ENCODE assay signal across 16 cellular contexts in genomic region chr6:163764565-163764964, GRCh38.
DNase-seq lines count a peak whose midpoint lies in the region; ATAC-seq and TF ChIP-seq lines count a peak whose summit lies in the region.
"Had no signal": no experiment of that assay in that cellular context is flagged by ENCODE, and none has a peak within 500 bp of the region (broad histone marks: within the 10 kb centered on the region; RNA-seq: fewer than 3 reads in every experiment).

No MANE protein-coding gene starts in this region.

- no peaks in the 10 kb centered on the region for H3K27me3 ChIP-seq in hepatocyte
- H3K27me3 ChIP-seq: ascending aorta, uterus had no signal

- no peaks in the 10 kb centered on the region for H3K79me2 ChIP-seq in hepatocyte

- no peaks in the 10 kb centered on the region for H4K20me1 ChIP-seq in hepatocyte (ENCODE audit: insufficient read depth, poor library complexity, severe bottlenecking)

- peak overlapping the region; percentile 59 for H3K4me2 ChIP-seq in hepatocyte

- peaks cover 0 to 18% (median 9%) of the 10 kb centered on the region in 5 experiments for H3K9me3 Mint-ChIP-seq in brain
- H3K9me3 Mint-ChIP-seq: T-helper 1 cell treated with Interleukin-12 subunit alpha and Interleukin-12 subunit beta and Interleukin-4 antibody, amounts not matched to agents 30 μg/mL and 1 μg/mL, for 36 hours had no signal

- peak overlapping the region; percentile 26 for H3K27ac ChIP-seq in hepatocyte
- H3K27ac ChIP-seq: ascending aorta, uterus had no signal

- peaks cover 7% of the 10 kb centered on the region for H3K4me1 ChIP-seq in hepatocyte (ENCODE audit: insufficient read depth)
- H3K4me1 ChIP-seq: ascending aorta, uterus had no signal

- H3K4me3 Mint-ChIP-seq in brain = no peak overlapping the region
- H3K4me3 Mint-ChIP-seq: T-helper 1 cell treated with Interleukin-12 subunit alpha and Interleukin-12 subunit beta and Interleukin-4 antibody, amounts not matched to agents 30 μg/mL and 1 μg/mL, for 36 hours had no signal

- DNase-seq in ELF-1 (ENCODE audit: low read depth, low spot score) (peak; percentile 34), hepatocyte (ENCODE audit: low spot score) (no peak), sciatic nerve (ENCODE audit: low spot score) (no peak), GM13976 (ENCODE audit: low spot score) (no peak), middle frontal gyrus (ENCODE audit: extremely low spot score, low spot score) (no peak), Kasumi-1 (lab: John Stamatoyannopoulos, UW) (no peak)
- no peak for DNase-seq in stimulated activated naive CD4-positive, alpha-beta T cell (lab: John Stamatoyannopoulos, UW)
- DNase-seq: activated naive CD4-positive, alpha-beta T cell; mesendoderm; NCI-H2081 treated with DMSO at 0.1 percent for 48 hours; NCI-H774; stimulated activated naive CD8-positive, alpha-beta T cell treated with anti-CD3 and anti-CD28 coated beads, Interleukin-15, Interleukin-2, amounts not matched to agents 100 U/mL and 50 U/mL, for 24 hours; uterus had no signal

- no peaks in the 10 kb centered on the region for H3K9me2 ChIP-seq in hepatocyte (replicated peaks; ENCODE audit: insufficient read depth)

- no peak overlapping the region for H3K4me3 ChIP-seq in hepatocyte
- H3K4me3 ChIP-seq: ascending aorta, uterus had no signal

- peaks cover 6% of the 10 kb centered on the region for H3K36me3 Mint-ChIP-seq in brain

- peaks cover 3% of the 10 kb centered on the region for H3K27me3 Mint-ChIP-seq in brain

- in situ Hi-C loops in GM13976 (cut with MboI; ENCODE audit: low sequenced_read_pairs, unreplicated experiment) = no loop called here

- H2AFZ ChIP-seq in hepatocyte = peak overlapping the region; percentile 24

- WGBS in hepatocyte (ENCODE audit: low lambda C conversion rate, missing lambda C conversion rate) = 20% methylated on average over 4 of the region's 4 CpGs

- intact Hi-C loops in sciatic nerve (cut with DNase I) = no loop called here

- H3K4me1 Mint-ChIP-seq in brain = peaks cover 35% of the 10 kb centered on the region

- no peak for TF ChIP-seq CTCF in brain (conservative IDR thresholded peaks at IDR 0.05)
- TF ChIP-seq CTCF in hepatocyte (IDR thresholded peaks at IDR 0.05; ENCODE audit: poor library complexity) = no peak
- no peak for TF ChIP-seq CTCF in GM13976 (IDR thresholded peaks at IDR 0.05; ENCODE audit: borderline replicate concordance, control extremely low read depth, extremely low read depth, insufficient read depth, missing control alignments)

- H3K36me3 ChIP-seq in hepatocyte (replicated peaks; ENCODE audit: insufficient read depth, low read depth) = no peaks in the 10 kb centered on the region
- H3K36me3 ChIP-seq: ascending aorta, uterus had no signal

- no peaks in the 10 kb centered on the region for H3K9me3 ChIP-seq in hepatocyte (ENCODE audit: low read depth)
- H3K9me3 ChIP-seq: ascending aorta, uterus had no signal

- H3K27ac Mint-ChIP-seq in brain = peak overlapping the region in 4 of 5 experiments; percentile 1 to 83 (median 46)
- H3K27ac Mint-ChIP-seq: T-helper 1 cell treated with Interleukin-12 subunit alpha and Interleukin-12 subunit beta and Interleukin-4 antibody, amounts not matched to agents 30 μg/mL and 1 μg/mL, for 36 hours had no signal

- peak; percentile 90 for ATAC-seq in sciatic nerve
- ATAC-seq: stimulated activated naive CD8-positive, alpha-beta T cell treated with anti-CD3 and anti-CD28 coated beads, Interleukin-15, Interleukin-2, amounts not matched to agents 100 U/mL and 50 U/mL, for 24 hours had no signal
